In genomic region chr9:129432255-129432654, GRCh38 we compare ENCODE assay signal across 24 cellular contexts.
DNase-seq lines count a peak whose midpoint lies in the region; ATAC-seq and TF ChIP-seq lines count a peak whose summit lies in the region.
"Had no signal": no experiment of that assay in that cellular context is flagged by ENCODE, and none has a peak within 500 bp of the region (broad histone marks: within the 10 kb centered on the region; RNA-seq: fewer than 3 reads in every experiment).

No MANE protein-coding gene starts in this region.

- ATAC-seq in GM18870 (IDR thresholded peaks at IDR 0.05; ENCODE audit: unreplicated experiment): no peak
- ATAC-seq: foreskin keratinocyte, GM12878, K562 had no signal

- TF ChIP-seq POLR2A in prostate gland (IDR thresholded peaks at IDR 0.05): no peak

- TF ChIP-seq CTCF in C4-2B (conservative IDR thresholded peaks at IDR 0.05) (no peak), prostate gland (IDR thresholded peaks at IDR 0.05) (no peak)

- WGBS in prostate gland: 55% methylated on average over 9 of the region's 9 CpGs

- H3K27me3 ChIP-seq in prostate gland (replicated peaks; ENCODE audit: insufficient read depth): no peaks in the 10 kb centered on the region
- H3K27me3 ChIP-seq: sigmoid colon, uterus had no signal

- peaks cover 13% of the 10 kb centered on the region for H3K4me1 ChIP-seq in prostate gland (replicated peaks)
- H3K4me1 ChIP-seq: foreskin keratinocyte, uterus had no signal

- H3K4me3 ChIP-seq in prostate gland: no peak overlapping the region
- H3K4me3 ChIP-seq: GM12878, K562, sigmoid colon, uterus had no signal

- H3K9me3 ChIP-seq in prostate gland: no peaks in the 10 kb centered on the region
- H3K9me3 ChIP-seq: sigmoid colon, uterus had no signal

- intact Hi-C loops in prostate gland (cut with DNase I): no loop called here

- H3K27ac ChIP-seq in C4-2B (peak overlapping the region; percentile 0; the same call in 1 of the 2 replicates), prostate gland (peak overlapping the region; percentile 53 to 71)
- H3K27ac ChIP-seq: foreskin keratinocyte had no signal

- DNase-seq in UCSD-AML1 (lab: John Stamatoyannopoulos, UW; ENCODE audit: unreplicated experiment): peak; percentile 37
- peak; percentile 38 for DNase-seq in kidney tubule cell (ENCODE audit: low spot score)
- DNase-seq in prostate gland (ENCODE audit: low spot score): no peak
- DNase-seq in NCI-H1105 treated with DMSO at 0.1 percent for 48 hours (lab: John Stamatoyannopoulos, UW): no peak
- DNase-seq in glomerular visceral epithelial cell (ENCODE audit: extremely low spot score): no peak
- DNase-seq: activated CD4-positive, CD25-positive, alpha-beta regulatory T cell treated with anti-CD3 and anti-CD28 coated beads, Interleukin-2, amount 50 U/mL, for 72 hours; activated naive CD4-positive, alpha-beta T cell; activated T-cell treated with anti-CD3 and anti-CD28 coated beads, Interleukin-2, amount 50 U/mL, for 24 hours; amniotic stem cell; DMS79; effector CD4-positive, alpha-beta T cell; foreskin keratinocyte; hippocampal formation; MM.1S; NCI-H1694 treated with DMSO at 0.1 percent for 48 hours; NCI-H748 treated with DMSO at 0.1 percent for 48 hours; OCI-M1; sigmoid colon; SW 1271; uterus had no signal

- H3K36me3 ChIP-seq in prostate gland: no peaks in the 10 kb centered on the region
- H3K36me3 ChIP-seq: sigmoid colon, uterus had no signal

Comparison
In these comparisons a context has a peak if more than half of its experiments do, and no peak if none do; other contexts are left out.
1. DNase-seq: peak in UCSD-AML1 (single experiment) and kidney tubule cell (single experiment); none in prostate gland (single experiment), NCI-H1105 treated with DMSO at 0.1 percent for 48 hours (single experiment) and glomerular visceral epithelial cell (single experiment).